1 cellular context compared by ENCODE assay signal in genomic region chr19:588093-588742, GRCh38.
TF ChIP-seq lines count a peak whose summit lies in the region.

No MANE protein-coding gene starts in this region.

TF ChIP-seq in K562, 482 proteins besides CTCF, POLR2A, EP300 and RAD21 (continues in another document):
- TF ChIP-seq RBFOX2 (IDR thresholded peaks at IDR 0.05; ENCODE audit: low read depth, low read length) (peak; percentile 43; the same call in 1 of the 2 replicates), NFIC (IDR thresholded peaks at IDR 0.05) (peak; percentile 65), HNRNPK (IDR thresholded peaks at IDR 0.05; ENCODE audit: low read depth, low read length, poor library complexity, severe bottlenecking) (no peak), L3MBTL2 (IDR thresholded peaks at IDR 0.05) (0 out of 2 replicates have a peak, but pooled peaks have one; percentile 10), PKNOX1 (IDR thresholded peaks at IDR 0.05) (no peak), MTA3 (IDR thresholded peaks at IDR 0.05; ENCODE audit: borderline replicate concordance) (0 out of 2 replicates have a peak, but pooled peaks have one; percentile 20), SP1 (CRISPR knock-in tag; IDR thresholded peaks at IDR 0.05) (peak; percentile 58), FUS (optimal IDR thresholded peaks at IDR 0.05; ENCODE audit: low read depth, low read length) (no peak), CHD4 (IDR thresholded peaks at IDR 0.05; ENCODE audit: insufficient read depth, insufficient replicate concordance, low read depth, low read length, poor library complexity, severe bottlenecking) (peak; percentile 30), CREB1 (IDR thresholded peaks at IDR 0.05) (no peak), CREB1 (CRISPR knock-in tag; IDR thresholded peaks at IDR 0.05) (no peak), HMBOX1 (IDR thresholded peaks at IDR 0.05) (no peak), ZNF184 (CRISPR knock-in tag; IDR thresholded peaks at IDR 0.05) (no peak), ZBTB7A (IDR thresholded peaks at IDR 0.05; ENCODE audit: borderline replicate concordance, control insufficient read depth, low read depth, low read length) (peak; percentile 62; the same call in 1 of the 2 replicates), ZNF133 (CRISPR knock-in tag; IDR thresholded peaks at IDR 0.05) (no peak), NR3C1 (CRISPR knock-in tag; IDR thresholded peaks at IDR 0.05) (no peak), ZNF23 (CRISPR knock-in tag; IDR thresholded peaks at IDR 0.05) (no peak), BHLHE40 (IDR thresholded peaks at IDR 0.05; ENCODE audit: low read length) (peak; percentile 49), XRCC4 (IDR thresholded peaks at IDR 0.05; ENCODE audit: extremely low read depth, insufficient read depth, insufficient read length) (no peak), E2F5 (CRISPR knock-in tag; IDR thresholded peaks at IDR 0.05) (no peak), HNRNPL (IDR thresholded peaks at IDR 0.05; ENCODE audit: low read depth, low read length) (peak; percentile 99), RCOR1 (IDR thresholded peaks at IDR 0.05; ENCODE audit: borderline replicate concordance in 1 of 2, low read depth in 2 of 2, low read length in 2 of 2) (peak in 1 of 2 experiments; percentile 36; a peak in 1 of 4 replicates), HMGN3 (IDR thresholded peaks at IDR 0.05; ENCODE audit: borderline replicate concordance, extremely low read depth, insufficient read length, low read depth, low read length) (peak; percentile 15), MXD1 (CRISPR knock-in tag; IDR thresholded peaks at IDR 0.05; ENCODE audit: borderline replicate concordance, poor library complexity, severe bottlenecking) (no peak), ZNF143 (CRISPR knock-in tag; IDR thresholded peaks at IDR 0.05) (no peak), ZNF232 (CRISPR knock-in tag; IDR thresholded peaks at IDR 0.05) (no peak), POLR2G (IDR thresholded peaks at IDR 0.05; ENCODE audit: low read depth, low read length) (0 out of 2 replicates have a peak, but pooled peaks have one; percentile 39), BCL6 (CRISPR knock-in tag; IDR thresholded peaks at IDR 0.05) (no peak), ATF1 (CRISPR knock-in tag; IDR thresholded peaks at IDR 0.05) (no peak), ATF1 (tag; IDR thresholded peaks at IDR 0.05) (0 out of 2 replicates have a peak, but pooled peaks have one; percentile 21), SMC3 (conservative IDR thresholded peaks at IDR 0.05; ENCODE audit: insufficient read depth, low read depth, low read length) (0 out of 2 replicates have a peak, but pooled peaks have one; percentile 5), MYNN (IDR thresholded peaks at IDR 0.05) (peak; percentile 19; the same call in 1 of the 2 replicates), MYNN (CRISPR knock-in tag; IDR thresholded peaks at IDR 0.05) (no peak), KDM4B (IDR thresholded peaks at IDR 0.05; ENCODE audit: borderline replicate concordance in 2 of 2, low read depth in 1 of 2) (no peak), FOS (IDR thresholded peaks at IDR 0.05; ENCODE audit: extremely low read depth, insufficient read length) (no peak)
- TF ChIP-seq, protein P1, sequence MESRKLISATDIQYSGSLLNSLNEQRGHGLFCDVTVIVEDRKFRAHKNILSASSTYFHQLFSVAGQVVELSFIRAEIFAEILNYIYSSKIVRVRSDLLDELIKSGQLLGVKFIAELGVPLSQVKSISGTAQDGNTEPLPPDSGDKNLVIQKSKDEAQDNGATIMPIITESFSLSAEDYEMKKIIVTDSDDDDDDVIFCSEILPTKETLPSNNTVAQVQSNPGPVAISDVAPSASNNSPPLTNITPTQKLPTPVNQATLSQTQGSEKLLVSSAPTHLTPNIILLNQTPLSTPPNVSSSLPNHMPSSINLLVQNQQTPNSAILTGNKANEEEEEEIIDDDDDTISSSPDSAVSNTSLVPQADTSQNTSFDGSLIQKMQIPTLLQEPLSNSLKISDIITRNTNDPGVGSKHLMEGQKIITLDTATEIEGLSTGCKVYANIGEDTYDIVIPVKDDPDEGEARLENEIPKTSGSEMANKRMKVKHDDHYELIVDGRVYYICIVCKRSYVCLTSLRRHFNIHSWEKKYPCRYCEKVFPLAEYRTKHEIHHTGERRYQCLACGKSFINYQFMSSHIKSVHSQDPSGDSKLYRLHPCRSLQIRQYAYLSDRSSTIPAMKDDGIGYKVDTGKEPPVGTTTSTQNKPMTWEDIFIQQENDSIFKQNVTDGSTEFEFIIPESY (CRISPR knock-in tag; IDR thresholded peaks at IDR 0.05): peak; percentile 72
- TF ChIP-seq, protein P2, sequence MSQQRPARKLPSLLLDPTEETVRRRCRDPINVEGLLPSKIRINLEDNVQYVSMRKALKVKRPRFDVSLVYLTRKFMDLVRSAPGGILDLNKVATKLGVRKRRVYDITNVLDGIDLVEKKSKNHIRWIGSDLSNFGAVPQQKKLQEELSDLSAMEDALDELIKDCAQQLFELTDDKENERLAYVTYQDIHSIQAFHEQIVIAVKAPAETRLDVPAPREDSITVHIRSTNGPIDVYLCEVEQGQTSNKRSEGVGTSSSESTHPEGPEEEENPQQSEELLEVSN (IDR thresholded peaks at IDR 0.05; ENCODE audit: borderline replicate concordance in 1 of 2, extremely low read depth in 1 of 2, insufficient read depth in 1 of 2, insufficient read length in 1 of 2, low read depth in 1 of 2, low read length in 1 of 2, poor library complexity in 1 of 2, severe bottlenecking in 1 of 2): peak in 1 of 2 experiments; percentile 51
- TF ChIP-seq, protein P3, sequence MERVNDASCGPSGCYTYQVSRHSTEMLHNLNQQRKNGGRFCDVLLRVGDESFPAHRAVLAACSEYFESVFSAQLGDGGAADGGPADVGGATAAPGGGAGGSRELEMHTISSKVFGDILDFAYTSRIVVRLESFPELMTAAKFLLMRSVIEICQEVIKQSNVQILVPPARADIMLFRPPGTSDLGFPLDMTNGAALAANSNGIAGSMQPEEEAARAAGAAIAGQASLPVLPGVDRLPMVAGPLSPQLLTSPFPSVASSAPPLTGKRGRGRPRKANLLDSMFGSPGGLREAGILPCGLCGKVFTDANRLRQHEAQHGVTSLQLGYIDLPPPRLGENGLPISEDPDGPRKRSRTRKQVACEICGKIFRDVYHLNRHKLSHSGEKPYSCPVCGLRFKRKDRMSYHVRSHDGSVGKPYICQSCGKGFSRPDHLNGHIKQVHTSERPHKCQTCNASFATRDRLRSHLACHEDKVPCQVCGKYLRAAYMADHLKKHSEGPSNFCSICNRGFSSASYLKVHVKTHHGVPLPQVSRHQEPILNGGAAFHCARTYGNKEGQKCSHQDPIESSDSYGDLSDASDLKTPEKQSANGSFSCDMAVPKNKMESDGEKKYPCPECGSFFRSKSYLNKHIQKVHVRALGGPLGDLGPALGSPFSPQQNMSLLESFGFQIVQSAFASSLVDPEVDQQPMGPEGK (CRISPR knock-in tag; IDR thresholded peaks at IDR 0.05; ENCODE audit: borderline replicate concordance): no peak
- TF ChIP-seq, protein P4, sequence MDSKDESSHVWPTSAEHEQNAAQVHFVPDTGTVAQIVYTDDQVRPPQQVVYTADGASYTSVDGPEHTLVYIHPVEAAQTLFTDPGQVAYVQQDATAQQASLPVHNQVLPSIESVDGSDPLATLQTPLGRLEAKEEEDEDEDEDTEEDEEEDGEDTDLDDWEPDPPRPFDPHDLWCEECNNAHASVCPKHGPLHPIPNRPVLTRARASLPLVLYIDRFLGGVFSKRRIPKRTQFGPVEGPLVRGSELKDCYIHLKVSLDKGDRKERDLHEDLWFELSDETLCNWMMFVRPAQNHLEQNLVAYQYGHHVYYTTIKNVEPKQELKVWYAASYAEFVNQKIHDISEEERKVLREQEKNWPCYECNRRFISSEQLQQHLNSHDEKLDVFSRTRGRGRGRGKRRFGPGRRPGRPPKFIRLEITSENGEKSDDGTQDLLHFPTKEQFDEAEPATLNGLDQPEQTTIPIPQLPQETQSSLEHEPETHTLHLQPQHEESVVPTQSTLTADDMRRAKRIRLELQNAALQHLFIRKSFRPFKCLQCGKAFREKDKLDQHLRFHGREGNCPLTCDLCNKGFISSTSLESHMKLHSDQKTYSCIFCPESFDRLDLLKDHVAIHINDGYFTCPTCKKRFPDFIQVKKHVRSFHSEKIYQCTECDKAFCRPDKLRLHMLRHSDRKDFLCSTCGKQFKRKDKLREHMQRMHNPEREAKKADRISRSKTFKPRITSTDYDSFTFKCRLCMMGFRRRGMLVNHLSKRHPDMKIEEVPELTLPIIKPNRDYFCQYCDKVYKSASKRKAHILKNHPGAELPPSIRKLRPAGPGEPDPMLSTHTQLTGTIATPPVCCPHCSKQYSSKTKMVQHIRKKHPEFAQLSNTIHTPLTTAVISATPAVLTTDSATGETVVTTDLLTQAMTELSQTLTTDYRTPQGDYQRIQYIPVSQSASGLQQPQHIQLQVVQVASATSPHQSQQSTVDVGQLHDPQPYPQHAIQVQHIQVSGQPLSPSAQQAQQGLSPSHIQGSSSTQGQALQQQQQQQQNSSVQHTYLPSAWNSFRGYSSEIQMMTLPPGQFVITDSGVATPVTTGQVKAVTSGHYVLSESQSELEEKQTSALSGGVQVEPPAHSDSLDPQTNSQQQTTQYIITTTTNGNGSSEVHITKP (IDR thresholded peaks at IDR 0.05; ENCODE audit: partially characterized antibody): no peak
- TF ChIP-seq, protein P5, sequence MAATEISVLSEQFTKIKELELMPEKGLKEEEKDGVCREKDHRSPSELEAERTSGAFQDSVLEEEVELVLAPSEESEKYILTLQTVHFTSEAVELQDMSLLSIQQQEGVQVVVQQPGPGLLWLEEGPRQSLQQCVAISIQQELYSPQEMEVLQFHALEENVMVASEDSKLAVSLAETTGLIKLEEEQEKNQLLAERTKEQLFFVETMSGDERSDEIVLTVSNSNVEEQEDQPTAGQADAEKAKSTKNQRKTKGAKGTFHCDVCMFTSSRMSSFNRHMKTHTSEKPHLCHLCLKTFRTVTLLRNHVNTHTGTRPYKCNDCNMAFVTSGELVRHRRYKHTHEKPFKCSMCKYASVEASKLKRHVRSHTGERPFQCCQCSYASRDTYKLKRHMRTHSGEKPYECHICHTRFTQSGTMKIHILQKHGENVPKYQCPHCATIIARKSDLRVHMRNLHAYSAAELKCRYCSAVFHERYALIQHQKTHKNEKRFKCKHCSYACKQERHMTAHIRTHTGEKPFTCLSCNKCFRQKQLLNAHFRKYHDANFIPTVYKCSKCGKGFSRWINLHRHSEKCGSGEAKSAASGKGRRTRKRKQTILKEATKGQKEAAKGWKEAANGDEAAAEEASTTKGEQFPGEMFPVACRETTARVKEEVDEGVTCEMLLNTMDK (IDR thresholded peaks at IDR 0.05; ENCODE audit: borderline replicate concordance, insufficient read depth, low read depth, low read length, poor library complexity, severe bottlenecking): peak; percentile 76
- TF ChIP-seq, protein P6, sequence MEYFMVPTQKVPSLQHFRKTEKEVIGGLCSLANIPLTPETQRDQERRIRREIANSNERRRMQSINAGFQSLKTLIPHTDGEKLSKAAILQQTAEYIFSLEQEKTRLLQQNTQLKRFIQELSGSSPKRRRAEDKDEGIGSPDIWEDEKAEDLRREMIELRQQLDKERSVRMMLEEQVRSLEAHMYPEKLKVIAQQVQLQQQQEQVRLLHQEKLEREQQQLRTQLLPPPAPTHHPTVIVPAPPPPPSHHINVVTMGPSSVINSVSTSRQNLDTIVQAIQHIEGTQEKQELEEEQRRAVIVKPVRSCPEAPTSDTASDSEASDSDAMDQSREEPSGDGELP (CRISPR knock-in tag; IDR thresholded peaks at IDR 0.05; ENCODE audit: borderline replicate concordance): peak; percentile 44; the same call in 1 of the 2 replicates
- TF ChIP-seq, protein P7, sequence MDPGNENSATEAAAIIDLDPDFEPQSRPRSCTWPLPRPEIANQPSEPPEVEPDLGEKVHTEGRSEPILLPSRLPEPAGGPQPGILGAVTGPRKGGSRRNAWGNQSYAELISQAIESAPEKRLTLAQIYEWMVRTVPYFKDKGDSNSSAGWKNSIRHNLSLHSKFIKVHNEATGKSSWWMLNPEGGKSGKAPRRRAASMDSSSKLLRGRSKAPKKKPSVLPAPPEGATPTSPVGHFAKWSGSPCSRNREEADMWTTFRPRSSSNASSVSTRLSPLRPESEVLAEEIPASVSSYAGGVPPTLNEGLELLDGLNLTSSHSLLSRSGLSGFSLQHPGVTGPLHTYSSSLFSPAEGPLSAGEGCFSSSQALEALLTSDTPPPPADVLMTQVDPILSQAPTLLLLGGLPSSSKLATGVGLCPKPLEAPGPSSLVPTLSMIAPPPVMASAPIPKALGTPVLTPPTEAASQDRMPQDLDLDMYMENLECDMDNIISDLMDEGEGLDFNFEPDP (CRISPR knock-in tag; IDR thresholded peaks at IDR 0.05): no peak
- TF ChIP-seq, protein P8, sequence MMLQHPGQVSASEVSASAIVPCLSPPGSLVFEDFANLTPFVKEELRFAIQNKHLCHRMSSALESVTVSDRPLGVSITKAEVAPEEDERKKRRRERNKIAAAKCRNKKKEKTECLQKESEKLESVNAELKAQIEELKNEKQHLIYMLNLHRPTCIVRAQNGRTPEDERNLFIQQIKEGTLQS (IDR thresholded peaks at IDR 0.05): no peak
- TF ChIP-seq, protein P8 (CRISPR knock-in tag; conservative IDR thresholded peaks at IDR 0.05): no peak
